20 cellular contexts compared by ENCODE assay signal in genomic region chr6:88276331-88276730, GRCh38.
"Had no signal": no experiment of that assay in that cellular context is flagged by ENCODE, and none has a peak within 500 bp of the region (broad histone marks: within the 10 kb centered on the region; RNA-seq: fewer than 3 reads in every experiment).

No MANE protein-coding gene starts in this region.

- H3K9me3 Mint-ChIP-seq: mesothelial cell of epicardium had no signal

- H3K36me3 Mint-ChIP-seq: immature natural killer cell, mesothelial cell of epicardium had no signal

- H3K4me3 ChIP-seq: coronary artery, dorsolateral prefrontal cortex, esophagus muscularis mucosa, gastroesophageal sphincter, heart left ventricle, hepatocyte, left lung, lower lobe of right lung, mucosa of descending colon had no signal

- H3K27ac Mint-ChIP-seq: immature natural killer cell, mesothelial cell of epicardium had no signal

- H3K27ac ChIP-seq: coronary artery, dorsolateral prefrontal cortex, esophagus muscularis mucosa, foreskin keratinocyte, gastroesophageal sphincter, heart left ventricle, hepatocyte, left lung, lower lobe of right lung had no signal

- ATAC-seq: foreskin keratinocyte, gastroesophageal sphincter, heart left ventricle, left cardiac atrium, left lung, left ventricle myocardium superior, lower lobe of right lung, mucosa of descending colon had no signal

- H3K9me3 ChIP-seq: esophagus muscularis mucosa, gastroesophageal sphincter, heart left ventricle, left lung, lower lobe of right lung, mucosa of descending colon had no signal

- H2AFZ ChIP-seq: hepatocyte had no signal

- H3K27me3 ChIP-seq: dorsolateral prefrontal cortex, esophagus muscularis mucosa, foreskin keratinocyte, gastroesophageal sphincter, hepatocyte, left lung had no signal

- H3K4me2 ChIP-seq: hepatocyte had no signal

- H3K36me3 ChIP-seq: esophagus muscularis mucosa, gastroesophageal sphincter, heart left ventricle, left lung, lower lobe of right lung had no signal

- DNase-seq: dermis blood vessel endothelial cell; dorsolateral prefrontal cortex; effector CD4-positive, alpha-beta T cell; effector memory CD4-positive, alpha-beta T cell; foreskin keratinocyte; heart left ventricle; hypothalamus; immature natural killer cell; islet precursor cell; left cardiac atrium; left ventricle myocardium superior; lower lobe of right lung; mesenchymal stem cell; mucosa of descending colon had no signal

- H3K4me1 Mint-ChIP-seq: immature natural killer cell, mesothelial cell of epicardium had no signal

- H3K4me3 Mint-ChIP-seq: immature natural killer cell, mesothelial cell of epicardium had no signal

- H3K4me1 ChIP-seq: esophagus muscularis mucosa, foreskin keratinocyte, gastroesophageal sphincter, heart left ventricle, left lung, lower lobe of right lung had no signal
